In genomic region chr10:29403208-29403607, GRCh38 we compare ENCODE assay signal across 11 cellular contexts.
"Had no signal": no experiment of that assay in that cellular context is flagged by ENCODE, and none has a peak within 500 bp of the region (broad histone marks: within the 10 kb centered on the region; RNA-seq: fewer than 3 reads in every experiment).

No MANE protein-coding gene starts in this region.

- H3K9ac ChIP-seq: GM23248 had no signal

- ATAC-seq: GM23338, HCT116 had no signal

- DNase-seq: GM23248, GOT3, H7, H9, HCEC 1CT, HFFc6 had no signal

- H2AFZ ChIP-seq: GM23248, GM23338 had no signal

- H3K4me1 ChIP-seq: HAP-1 had no signal

- H3K4me2 ChIP-seq: GM23338 had no signal

- H3K4me3 ChIP-seq: GM23248, GM23338, HAP-1 had no signal

- H3K36me3 ChIP-seq: HAP-1 had no signal

- H3K27ac ChIP-seq: GM23248 had no signal

- FAIRE-seq: H1, H54 had no signal
